Comparison of ENCODE assay signal across 27 cellular contexts in the genomic region with DNA sequence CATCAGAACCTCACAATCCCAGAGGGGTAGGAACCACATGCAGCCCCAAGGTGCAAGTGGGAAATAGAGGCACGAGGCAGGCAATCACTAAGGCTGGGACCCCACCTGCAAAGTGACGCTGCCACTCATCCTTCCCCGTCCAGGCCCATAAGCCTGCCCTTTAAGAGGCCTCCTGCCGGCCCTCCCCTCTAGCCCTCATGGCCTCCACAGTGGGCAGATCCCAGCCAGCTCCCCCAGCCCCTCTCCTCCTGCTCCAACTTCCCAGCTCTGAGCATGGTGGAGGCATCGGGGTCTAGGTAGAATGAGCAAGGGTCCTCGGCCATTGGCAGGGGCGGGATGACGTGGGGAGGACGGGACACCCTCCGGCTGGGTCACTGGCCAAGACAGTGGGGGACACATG.
"Had no signal": no experiment of that assay in that cellular context is flagged by ENCODE, and none has a peak within 500 bp of the region (broad histone marks: within the 10 kb centered on the region; RNA-seq: fewer than 3 reads in every experiment).

No MANE protein-coding gene starts in this region.

- H3K27me3 Mint-ChIP-seq: stimulated activated naive B cell treated with anti-CD40 and anti-IgM and Interleukin-4, amounts not matched to agents 10 μg/mL and 1 μg/mL and 100 μg/mL, for 72 hours had no signal

- H2AFZ ChIP-seq: neural progenitor cell had no signal

- H3K4me3 Mint-ChIP-seq: stimulated activated naive B cell treated with anti-CD40 and anti-IgM and Interleukin-4, amounts not matched to agents 10 μg/mL and 1 μg/mL and 100 μg/mL, for 72 hours had no signal

- H3K4me3 ChIP-seq: left lung, lung, neural progenitor cell, pancreas, prostate gland, skin epidermis, stomach, testis, thyroid gland, transverse colon, uterus had no signal

- DNase-seq: head of caudate nucleus; hippocampal formation; immature natural killer cell; kidney; left colon; left lung; naive thymus-derived CD8-positive, alpha-beta T cell; pancreas; retina; right cardiac atrium; stimulated activated CD4-positive, alpha-beta T cell treated with anti-CD3 and anti-CD28 coated beads, Interleukin-12 subunit alpha, Interleukin-12 subunit beta, amount 100 ng/mL, for 4 hours; stimulated activated CD4-positive, alpha-beta T cell treated with anti-CD3 and anti-CD28 coated beads, Interleukin-15, amount 100 ng/mL, for 24 hours; stimulated activated CD4-positive, alpha-beta T cell treated with anti-CD3 and anti-CD28 coated beads, Interleukin-2, amount 100 ng/mL, for 24 hours; stimulated activated CD4-positive, alpha-beta T cell treated with anti-CD3 and anti-CD28 coated beads, Interleukin-4, amount 100 ng/mL, for 1 hour; stimulated activated naive B cell treated with anti-CD40 and anti-IgM and Interleukin-4, amounts not matched to agents 10 μg/mL and 1 μg/mL and 100 μg/mL, for 72 hours; stimulated activated naive CD8-positive, alpha-beta T cell treated with anti-CD3 and anti-CD28 coated beads, Interleukin-15, Interleukin-2, amounts not matched to agents 100 U/mL and 50 U/mL, for 24 hours; stomach; testis; thyroid gland; transverse colon; uterus had no signal

- H3K9me3 ChIP-seq: pancreas, prostate gland, testis, thyroid gland, uterus had no signal

- H3K36me3 ChIP-seq: neural progenitor cell, pancreas, prostate gland, thyroid gland, transverse colon, uterus had no signal

- H3K4me2 ChIP-seq: neural progenitor cell had no signal

- H3K27ac Mint-ChIP-seq: nephron; neural progenitor cell; stimulated activated naive B cell treated with anti-CD40 and anti-IgM and Interleukin-4, amounts not matched to agents 10 μg/mL and 1 μg/mL and 100 μg/mL, for 72 hours had no signal

- H3K27ac ChIP-seq: left lung, neural progenitor cell, pancreas, prostate gland, skin epidermis, stomach, testis, thyroid gland, transverse colon, uterus had no signal

- H3K4me1 ChIP-seq: neural progenitor cell, pancreas had no signal

- ATAC-seq: left colon; left lung; naive thymus-derived CD8-positive, alpha-beta T cell; pancreas; right cardiac atrium; sciatic nerve; stimulated activated naive B cell treated with anti-CD40 and anti-IgM and Interleukin-4, amounts not matched to agents 10 μg/mL and 1 μg/mL and 100 μg/mL, for 72 hours; stimulated activated naive CD8-positive, alpha-beta T cell treated with anti-CD3 and anti-CD28 coated beads, Interleukin-15, Interleukin-2, amounts not matched to agents 100 U/mL and 50 U/mL, for 24 hours had no signal

- H3K27me3 ChIP-seq: left lung, neural progenitor cell, pancreas, stomach, testis, thyroid gland, transverse colon, uterus had no signal
